ENCODE assay signal across 12 cellular contexts in the genomic region with DNA sequence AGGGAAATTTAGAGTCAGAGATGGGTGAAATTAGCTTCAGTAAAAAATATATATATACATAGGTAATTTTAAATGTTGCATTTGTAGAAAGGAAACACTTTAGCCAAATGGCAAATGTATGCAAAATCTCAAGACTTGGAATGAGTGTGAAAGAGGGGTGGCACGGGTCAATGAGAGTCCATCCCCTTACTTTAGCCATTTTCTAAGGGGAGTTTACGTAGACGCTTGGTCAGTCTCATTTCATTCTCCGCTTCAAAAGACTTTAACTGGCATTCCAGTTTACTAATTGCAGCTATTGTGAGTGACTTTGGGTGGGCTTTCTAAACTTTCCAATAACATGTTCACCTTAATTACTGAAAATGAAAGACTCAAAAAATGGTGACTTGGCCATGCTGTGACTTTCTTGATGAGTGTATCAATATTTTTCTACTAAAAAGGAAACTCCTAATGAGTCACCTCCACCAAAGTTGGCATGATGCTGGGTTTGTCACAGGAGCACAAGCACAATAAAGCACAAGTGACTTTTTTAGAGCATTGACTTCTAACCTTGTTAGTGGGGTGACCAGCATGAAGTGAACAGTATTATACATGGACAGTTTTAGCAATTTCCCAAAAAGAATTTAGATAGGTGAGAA.
DNase-seq lines count a peak whose midpoint lies in the region; ATAC-seq and FAIRE-seq lines count a peak whose summit lies in the region.
"Had no signal": no experiment of that assay in that cellular context is flagged by ENCODE, and none has a peak within 500 bp of the region (broad histone marks: within the 10 kb centered on the region; RNA-seq: fewer than 3 reads in every experiment).

No MANE protein-coding gene starts in this region.

- ATAC-seq in activated CD4-positive, CD25-positive, alpha-beta regulatory T cell treated with anti-CD3 and anti-CD28 coated beads, Interleukin-2, amount 50 U/mL, for 24 hours = peak; percentile 88 to 93
- ATAC-seq in GM21526 (IDR thresholded peaks at IDR 0.05; ENCODE audit: low FRiP score, unreplicated experiment) = peak; percentile 61
- peak; percentile 91 for ATAC-seq in HG03196 (IDR thresholded peaks at IDR 0.05; ENCODE audit: unreplicated experiment)
- ATAC-seq: Right ventricle myocardium inferior had no signal

- FAIRE-seq in RCC 7860 (lab: Jason Lieb, UNC) = no peak

- DNase-seq in activated CD4-positive, CD25-positive, alpha-beta regulatory T cell (lab: John Stamatoyannopoulos, UW) = no peak
- DNase-seq in retina = peak; percentile 32
- DNase-seq in AML-193 (lab: John Stamatoyannopoulos, UW) = no peak
- no peak for DNase-seq in RCC 7860 (ENCODE audit: low spot score)
- DNase-seq in nucleus accumbens (lab: John Stamatoyannopoulos, UW) = no peak
- DNase-seq: activated CD4-positive, alpha-beta T cell treated with anti-CD3 and anti-CD28 coated beads for 4 hours; IMR-90; posterior cingulate gyrus had no signal
